In genomic region chr14:101731187-101732080, GRCh38 we compare ENCODE assay signal across 1 cellular context.
TF ChIP-seq lines count a peak whose summit lies in the region.

No MANE protein-coding gene starts in this region.

TF ChIP-seq in HepG2, 621 proteins besides CTCF, POLR2A, EP300 and RAD21 (continued from another document and continues in another):
- peak; percentile 60; the same call in 1 of the 2 replicates for TF ChIP-seq ZNF788 (CRISPR knock-in tag; IDR thresholded peaks at IDR 0.05; ENCODE audit: borderline replicate concordance)
- peak; percentile 59; the same call in 1 of the 2 replicates for TF ChIP-seq MIXL1 (CRISPR knock-in tag; IDR thresholded peaks at IDR 0.05)
- peak; percentile 83 for TF ChIP-seq NCOR1 (IDR thresholded peaks at IDR 0.05; ENCODE audit: borderline replicate concordance, low read length)
- TF ChIP-seq ZNF547 (CRISPR knock-in tag; IDR thresholded peaks at IDR 0.05) = no peak
- TF ChIP-seq ZBTB38 (CRISPR knock-in tag; IDR thresholded peaks at IDR 0.05) = no peak
- TF ChIP-seq RFXAP (CRISPR knock-in tag; IDR thresholded peaks at IDR 0.05; ENCODE audit: borderline replicate concordance) = 0 out of 2 replicates have a peak, but pooled peaks have one; percentile 16
- TF ChIP-seq RORA (CRISPR knock-in tag; IDR thresholded peaks at IDR 0.05) = no peak
- peak; percentile 80; the same call in 1 of the 2 replicates for TF ChIP-seq ZNF350 (CRISPR knock-in tag; IDR thresholded peaks at IDR 0.05; ENCODE audit: borderline replicate concordance, low read depth)
- no peak for TF ChIP-seq FIP1L1 (IDR thresholded peaks at IDR 0.05; ENCODE audit: borderline replicate concordance, insufficient read depth, low read depth, low read length)
- peak; percentile 22; the same call in 1 of the 2 replicates for TF ChIP-seq UBTF (CRISPR knock-in tag; IDR thresholded peaks at IDR 0.05)
- no peak for TF ChIP-seq ZBTB4 (CRISPR knock-in tag; IDR thresholded peaks at IDR 0.05; ENCODE audit: borderline replicate concordance)
- TF ChIP-seq, protein P1, sequence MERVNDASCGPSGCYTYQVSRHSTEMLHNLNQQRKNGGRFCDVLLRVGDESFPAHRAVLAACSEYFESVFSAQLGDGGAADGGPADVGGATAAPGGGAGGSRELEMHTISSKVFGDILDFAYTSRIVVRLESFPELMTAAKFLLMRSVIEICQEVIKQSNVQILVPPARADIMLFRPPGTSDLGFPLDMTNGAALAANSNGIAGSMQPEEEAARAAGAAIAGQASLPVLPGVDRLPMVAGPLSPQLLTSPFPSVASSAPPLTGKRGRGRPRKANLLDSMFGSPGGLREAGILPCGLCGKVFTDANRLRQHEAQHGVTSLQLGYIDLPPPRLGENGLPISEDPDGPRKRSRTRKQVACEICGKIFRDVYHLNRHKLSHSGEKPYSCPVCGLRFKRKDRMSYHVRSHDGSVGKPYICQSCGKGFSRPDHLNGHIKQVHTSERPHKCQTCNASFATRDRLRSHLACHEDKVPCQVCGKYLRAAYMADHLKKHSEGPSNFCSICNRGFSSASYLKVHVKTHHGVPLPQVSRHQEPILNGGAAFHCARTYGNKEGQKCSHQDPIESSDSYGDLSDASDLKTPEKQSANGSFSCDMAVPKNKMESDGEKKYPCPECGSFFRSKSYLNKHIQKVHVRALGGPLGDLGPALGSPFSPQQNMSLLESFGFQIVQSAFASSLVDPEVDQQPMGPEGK (CRISPR knock-in tag; IDR thresholded peaks at IDR 0.05) = peak; percentile 66
- TF ChIP-seq GABPA (IDR thresholded peaks at IDR 0.05; ENCODE audit: low read depth, low read length) = peak; percentile 46
- peak; percentile 80 for TF ChIP-seq GABPA (CRISPR knock-in tag; IDR thresholded peaks at IDR 0.05; ENCODE audit: low read depth)
- no peak for TF ChIP-seq TAF15 (IDR thresholded peaks at IDR 0.05; ENCODE audit: low read depth, low read length, poor library complexity, severe bottlenecking)
- TF ChIP-seq FOXO4 (CRISPR knock-in tag; conservative IDR thresholded peaks at IDR 0.05) = no peak
- no peak for TF ChIP-seq ZNF7 (CRISPR knock-in tag; IDR thresholded peaks at IDR 0.05)
- TF ChIP-seq ZNF816 (CRISPR knock-in tag; IDR thresholded peaks at IDR 0.05; ENCODE audit: borderline replicate concordance) = 0 out of 2 replicates have a peak, but pooled peaks have one; percentile 70
- TF ChIP-seq, protein P2, sequence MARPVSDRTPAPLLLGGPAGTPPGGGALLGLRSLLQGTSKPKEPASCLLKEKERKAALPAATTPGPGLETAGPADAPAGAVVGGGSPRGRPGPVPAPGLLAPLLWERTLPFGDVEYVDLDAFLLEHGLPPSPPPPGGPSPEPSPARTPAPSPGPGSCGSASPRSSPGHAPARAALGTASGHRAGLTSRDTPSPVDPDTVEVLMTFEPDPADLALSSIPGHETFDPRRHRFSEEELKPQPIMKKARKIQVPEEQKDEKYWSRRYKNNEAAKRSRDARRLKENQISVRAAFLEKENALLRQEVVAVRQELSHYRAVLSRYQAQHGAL (CRISPR knock-in tag; IDR thresholded peaks at IDR 0.05; ENCODE audit: not compliant biosample characterization) = no peak
- TF ChIP-seq, protein P3, sequence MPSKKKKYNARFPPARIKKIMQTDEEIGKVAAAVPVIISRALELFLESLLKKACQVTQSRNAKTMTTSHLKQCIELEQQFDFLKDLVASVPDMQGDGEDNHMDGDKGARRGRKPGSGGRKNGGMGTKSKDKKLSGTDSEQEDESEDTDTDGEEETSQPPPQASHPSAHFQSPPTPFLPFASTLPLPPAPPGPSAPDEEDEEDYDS (CRISPR knock-in tag; IDR thresholded peaks at IDR 0.05) = peak; percentile 93
- peak; percentile 67 for TF ChIP-seq CREB1 (IDR thresholded peaks at IDR 0.05)
- peak; percentile 53; the same call in 1 of the 2 replicates for TF ChIP-seq CREB1 (CRISPR knock-in tag; IDR thresholded peaks at IDR 0.05)
- TF ChIP-seq PHF20 (CRISPR knock-in tag; IDR thresholded peaks at IDR 0.05) = peak; percentile 67
- no peak for TF ChIP-seq TBP (CRISPR knock-in tag; IDR thresholded peaks at IDR 0.05)
- TF ChIP-seq NR2C2 (CRISPR knock-in tag; IDR thresholded peaks at IDR 0.05; ENCODE audit: borderline replicate concordance) = peak; percentile 13; the same call in 1 of the 2 replicates
- TF ChIP-seq, protein P4, sequence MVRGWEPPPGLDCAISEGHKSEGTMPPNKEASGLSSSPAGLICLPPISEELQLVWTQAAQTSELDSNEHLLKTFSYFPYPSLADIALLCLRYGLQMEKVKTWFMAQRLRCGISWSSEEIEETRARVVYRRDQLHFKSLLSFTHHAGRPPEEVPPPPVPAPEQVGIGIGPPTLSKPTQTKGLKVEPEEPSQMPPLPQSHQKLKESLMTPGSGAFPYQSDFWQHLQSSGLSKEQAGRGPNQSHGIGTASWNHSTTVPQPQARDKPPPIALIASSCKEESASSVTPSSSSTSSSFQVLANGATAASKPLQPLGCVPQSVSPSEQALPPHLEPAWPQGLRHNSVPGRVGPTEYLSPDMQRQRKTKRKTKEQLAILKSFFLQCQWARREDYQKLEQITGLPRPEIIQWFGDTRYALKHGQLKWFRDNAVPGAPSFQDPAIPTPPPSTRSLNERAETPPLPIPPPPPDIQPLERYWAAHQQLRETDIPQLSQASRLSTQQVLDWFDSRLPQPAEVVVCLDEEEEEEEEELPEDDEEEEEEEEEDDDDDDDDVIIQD (CRISPR knock-in tag; IDR thresholded peaks at IDR 0.05; ENCODE audit: low read depth) = peak; percentile 80
- TF ChIP-seq, protein P5, sequence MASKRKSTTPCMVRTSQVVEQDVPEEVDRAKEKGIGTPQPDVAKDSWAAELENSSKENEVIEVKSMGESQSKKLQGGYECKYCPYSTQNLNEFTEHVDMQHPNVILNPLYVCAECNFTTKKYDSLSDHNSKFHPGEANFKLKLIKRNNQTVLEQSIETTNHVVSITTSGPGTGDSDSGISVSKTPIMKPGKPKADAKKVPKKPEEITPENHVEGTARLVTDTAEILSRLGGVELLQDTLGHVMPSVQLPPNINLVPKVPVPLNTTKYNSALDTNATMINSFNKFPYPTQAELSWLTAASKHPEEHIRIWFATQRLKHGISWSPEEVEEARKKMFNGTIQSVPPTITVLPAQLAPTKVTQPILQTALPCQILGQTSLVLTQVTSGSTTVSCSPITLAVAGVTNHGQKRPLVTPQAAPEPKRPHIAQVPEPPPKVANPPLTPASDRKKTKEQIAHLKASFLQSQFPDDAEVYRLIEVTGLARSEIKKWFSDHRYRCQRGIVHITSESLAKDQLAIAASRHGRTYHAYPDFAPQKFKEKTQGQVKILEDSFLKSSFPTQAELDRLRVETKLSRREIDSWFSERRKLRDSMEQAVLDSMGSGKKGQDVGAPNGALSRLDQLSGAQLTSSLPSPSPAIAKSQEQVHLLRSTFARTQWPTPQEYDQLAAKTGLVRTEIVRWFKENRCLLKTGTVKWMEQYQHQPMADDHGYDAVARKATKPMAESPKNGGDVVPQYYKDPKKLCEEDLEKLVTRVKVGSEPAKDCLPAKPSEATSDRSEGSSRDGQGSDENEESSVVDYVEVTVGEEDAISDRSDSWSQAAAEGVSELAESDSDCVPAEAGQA (IDR thresholded peaks at IDR 0.05; ENCODE audit: low read depth) = peak; percentile 67; the same call in 1 of the 2 replicates
- TF ChIP-seq, protein P5 (CRISPR knock-in tag; IDR thresholded peaks at IDR 0.05; ENCODE audit: borderline replicate concordance) = no peak
- peak; percentile 65; the same call in 1 of the 2 replicates for TF ChIP-seq ZNF441 (CRISPR knock-in tag; IDR thresholded peaks at IDR 0.05; ENCODE audit: borderline replicate concordance)
- TF ChIP-seq KLF13 (CRISPR knock-in tag; IDR thresholded peaks at IDR 0.05) = no peak
- no peak for TF ChIP-seq ZFP62 (CRISPR knock-in tag; IDR thresholded peaks at IDR 0.05)
- peak; percentile 84; the same call in 1 of the 2 replicates for TF ChIP-seq FOXO1 (CRISPR knock-in tag; IDR thresholded peaks at IDR 0.05)
- no peak for TF ChIP-seq ZNF629 (CRISPR knock-in tag; conservative IDR thresholded peaks at IDR 0.05)
- TF ChIP-seq, protein P6, sequence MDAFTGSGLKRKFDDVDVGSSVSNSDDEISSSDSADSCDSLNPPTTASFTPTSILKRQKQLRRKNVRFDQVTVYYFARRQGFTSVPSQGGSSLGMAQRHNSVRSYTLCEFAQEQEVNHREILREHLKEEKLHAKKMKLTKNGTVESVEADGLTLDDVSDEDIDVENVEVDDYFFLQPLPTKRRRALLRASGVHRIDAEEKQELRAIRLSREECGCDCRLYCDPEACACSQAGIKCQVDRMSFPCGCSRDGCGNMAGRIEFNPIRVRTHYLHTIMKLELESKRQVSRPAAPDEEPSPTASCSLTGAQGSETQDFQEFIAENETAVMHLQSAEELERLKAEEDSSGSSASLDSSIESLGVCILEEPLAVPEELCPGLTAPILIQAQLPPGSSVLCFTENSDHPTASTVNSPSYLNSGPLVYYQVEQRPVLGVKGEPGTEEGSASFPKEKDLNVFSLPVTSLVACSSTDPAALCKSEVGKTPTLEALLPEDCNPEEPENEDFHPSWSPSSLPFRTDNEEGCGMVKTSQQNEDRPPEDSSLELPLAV (CRISPR knock-in tag; conservative IDR thresholded peaks at IDR 0.05; ENCODE audit: low read depth) = no peak
- TF ChIP-seq, protein P7, sequence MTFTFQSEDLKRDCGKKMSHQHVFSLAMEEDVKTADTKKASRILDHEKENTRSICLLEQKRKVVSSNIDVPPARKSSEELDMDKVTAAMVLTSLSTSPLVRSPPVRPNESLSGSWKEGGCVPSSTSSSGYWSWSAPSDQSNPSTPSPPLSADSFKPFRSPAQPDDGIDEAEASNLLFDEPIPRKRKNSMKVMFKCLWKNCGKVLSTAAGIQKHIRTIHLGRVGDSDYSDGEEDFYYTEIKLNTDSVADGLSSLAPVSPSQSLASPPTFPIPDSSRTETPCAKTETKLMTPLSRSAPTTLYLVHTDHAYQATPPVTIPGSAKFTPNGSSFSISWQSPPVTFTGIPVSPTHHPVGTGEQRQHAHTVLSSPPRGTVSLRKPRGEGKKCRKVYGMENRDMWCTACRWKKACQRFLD (CRISPR knock-in tag; IDR thresholded peaks at IDR 0.05; ENCODE audit: borderline replicate concordance) = no peak
